32 cellular contexts compared by ENCODE assay signal in the genomic region with DNA sequence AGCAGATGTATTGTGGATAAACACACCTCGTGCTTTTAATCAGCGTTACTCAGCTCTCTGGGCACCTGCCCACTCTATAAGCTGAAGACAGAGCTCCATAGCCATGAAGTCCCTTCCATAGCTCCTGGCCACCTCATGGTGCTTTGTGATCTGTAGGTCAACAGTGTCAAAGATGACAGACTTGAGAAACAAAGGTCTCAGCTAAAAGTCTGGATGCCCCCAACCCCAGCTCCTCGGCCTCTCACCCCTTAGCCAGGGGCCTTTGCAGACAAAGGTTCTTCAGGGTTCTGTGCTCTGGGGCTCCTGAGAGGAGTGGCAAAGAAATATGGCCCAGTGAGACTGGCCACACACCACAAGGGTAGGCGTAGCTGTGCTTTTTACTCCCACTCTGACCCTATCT.
"Had no signal": no experiment of that assay in that cellular context is flagged by ENCODE, and none has a peak within 500 bp of the region (broad histone marks: within the 10 kb centered on the region; RNA-seq: fewer than 3 reads in every experiment).

No MANE protein-coding gene starts in this region.

- ATAC-seq: heart right ventricle; left colon; left ventricle myocardium superior; lower lobe of right lung; natural killer cell treated with Interleukin-12 subunit alpha and Interleukin-12 subunit beta and Interleukin-15 and Interleukin-18, amount 100 ng/mL, for 72 hours; psoas muscle; right lobe of liver; stimulated activated memory B cell treated with anti-CD40 and anti-IgM and Interleukin-4, amounts not matched to agents 10 μg/mL and 1 μg/mL and 100 μg/mL, for 72 hours; stimulated activated naive CD8-positive, alpha-beta T cell treated with anti-CD3 and anti-CD28 coated beads, Interleukin-15, Interleukin-2, amounts not matched to agents 100 U/mL and 50 U/mL, for 24 hours; upper lobe of right lung had no signal

- H3K4me1 ChIP-seq: colonic mucosa, psoas muscle, right lobe of liver, upper lobe of right lung, uterus had no signal

- H3K4me3 ChIP-seq: colonic mucosa, esophagus squamous epithelium, heart right ventricle, lower lobe of right lung, psoas muscle, right lobe of liver, transverse colon, upper lobe of right lung, uterus had no signal

- H3K27me3 ChIP-seq: colonic mucosa, esophagus squamous epithelium, heart right ventricle, neutrophil, right lobe of liver, transverse colon, upper lobe of right lung, uterus had no signal

- H3K27ac Mint-ChIP-seq: memory B cell; naive B cell; natural killer cell treated with Interleukin-12 subunit alpha and Interleukin-12 subunit beta and Interleukin-15 and Interleukin-18, amount 100 ng/mL, for 72 hours; stimulated activated memory B cell treated with anti-CD40 and anti-IgM and Interleukin-4, amounts not matched to agents 10 μg/mL and 1 μg/mL and 100 μg/mL, for 72 hours had no signal

- H3K9me3 ChIP-seq: colonic mucosa, neutrophil, right lobe of liver, upper lobe of right lung had no signal

- H3K36me3 ChIP-seq: colonic mucosa, esophagus squamous epithelium, heart right ventricle, lower lobe of right lung, neutrophil, right lobe of liver, transverse colon, upper lobe of right lung, uterus had no signal

- H3K36me3 Mint-ChIP-seq: stimulated activated memory B cell treated with anti-CD40 and anti-IgM and Interleukin-4, amounts not matched to agents 10 μg/mL and 1 μg/mL and 100 μg/mL, for 72 hours had no signal

- H3K4me3 Mint-ChIP-seq: central memory CD8-positive, alpha-beta T cell; immature natural killer cell; memory B cell; naive B cell; natural killer cell treated with Interleukin-12 subunit alpha and Interleukin-12 subunit beta and Interleukin-15 and Interleukin-18, amount 100 ng/mL, for 72 hours; neural crest cell; stimulated activated memory B cell treated with anti-CD40 and anti-IgM and Interleukin-4, amounts not matched to agents 10 μg/mL and 1 μg/mL and 100 μg/mL, for 72 hours had no signal

- H3K27me3 Mint-ChIP-seq: central memory CD8-positive, alpha-beta T cell; memory B cell; natural killer cell treated with Interleukin-12 subunit alpha and Interleukin-12 subunit beta and Interleukin-15 and Interleukin-18, amount 100 ng/mL, for 72 hours; stimulated activated memory B cell treated with anti-CD40 and anti-IgM and Interleukin-4, amounts not matched to agents 10 μg/mL and 1 μg/mL and 100 μg/mL, for 72 hours had no signal

- DNase-seq: colonic mucosa; dermis blood vessel endothelial cell; effector memory CD4-positive, alpha-beta T cell; esophagus squamous epithelium; foreskin melanocyte; glutamatergic neuron; heart right ventricle; hippocampal formation; immature natural killer cell; kidney glomerular epithelial cell; left colon; left ventricle myocardium superior; lower lobe of right lung; naive B cell; psoas muscle; retina; right lobe of liver; small intestine; stimulated activated CD4-positive, alpha-beta T cell treated with anti-CD3 and anti-CD28 coated beads, Interleukin-12 subunit alpha, Interleukin-12 subunit beta, amount 100 ng/mL, for 4 hours; stimulated activated CD4-positive, alpha-beta T cell treated with anti-CD3 and anti-CD28 coated beads, Interleukin-1b, Interleukin-23, amount 100 ng/mL, for 48 hours; stimulated activated CD4-positive, alpha-beta T cell treated with anti-CD3 and anti-CD28 coated beads, Interleukin-4, amount 100 ng/mL, for 4 hours; stimulated activated naive CD8-positive, alpha-beta T cell treated with anti-CD3 and anti-CD28 coated beads, Interleukin-15, Interleukin-2, amounts not matched to agents 100 U/mL and 50 U/mL, for 24 hours; substantia nigra; transverse colon; upper lobe of right lung; uterus had no signal

- H3K4me1 Mint-ChIP-seq: central memory CD8-positive, alpha-beta T cell; memory B cell; naive B cell; neural crest cell had no signal

- H3K27ac ChIP-seq: colonic mucosa, esophagus squamous epithelium, heart right ventricle, lower lobe of right lung, neutrophil, psoas muscle, right lobe of liver, transverse colon, upper lobe of right lung, uterus had no signal

- H3K9me3 Mint-ChIP-seq: central memory CD8-positive, alpha-beta T cell had no signal
